ENCODE assay signal across 20 cellular contexts in genomic region chr6:42318485-42318884, GRCh38.
DNase-seq lines count a peak whose midpoint lies in the region; ATAC-seq, FAIRE-seq and TF ChIP-seq lines count a peak whose summit lies in the region.
"Had no signal": no experiment of that assay in that cellular context is flagged by ENCODE, and none has a peak within 500 bp of the region (broad histone marks: within the 10 kb centered on the region; RNA-seq: fewer than 3 reads in every experiment).

No MANE protein-coding gene starts in this region.

- no peaks in the 10 kb centered on the region for H3F3A ChIP-seq in MM.1S (ENCODE audit: insufficient read depth, low read length)

- TF ChIP-seq POLR2A in HepG2 (IDR thresholded peaks at IDR 0.05; ENCODE audit: insufficient read depth in 1 of 2, low read depth in 2 of 2, low read length in 2 of 2) = no peak
- TF ChIP-seq POLR2A in right lobe of liver (IDR thresholded peaks at IDR 0.05) = no peak
- no peak for TF ChIP-seq POLR2A in endothelial cell of umbilical vein (IDR thresholded peaks at IDR 0.05; ENCODE audit: low read depth, low read length)

- TF ChIP-seq CTCF in HepG2 (CRISPR knock-in tag; IDR thresholded peaks at IDR 0.05) = no peak
- TF ChIP-seq CTCF in right lobe of liver (IDR thresholded peaks at IDR 0.05) = no peak
- no peak for TF ChIP-seq CTCF in Panc1 (IDR thresholded peaks at IDR 0.05)
- no peak for TF ChIP-seq CTCF in endothelial cell of umbilical vein (IDR thresholded peaks at IDR 0.05; ENCODE audit: extremely low read depth in 1 of 2, insufficient read depth in 1 of 2, low read depth in 1 of 2, low read length in 2 of 2)
- no peak for TF ChIP-seq CTCF in MM.1S (IDR thresholded peaks at IDR 0.05; ENCODE audit: low read length)

- no TSS peak for BruUV-seq in HepG2 (replicated peaks; lab: Mats Ljungman, UMichigan)
- BruUV-seq in Panc1 (replicated peaks; lab: Mats Ljungman, UMichigan) = no TSS peak
- no TSS peak for BruUV-seq in endothelial cell of umbilical vein (replicated peaks; lab: Mats Ljungman, UMichigan)

- WGBS in HepG2 (ENCODE audit: low lambda C conversion rate) = 2% methylated on average over 2 of the region's 2 CpGs
- WGBS in right lobe of liver (ENCODE audit: insufficient coverage, low coverage, low lambda C conversion rate, missing lambda C conversion rate) = 56% methylated on average over 2 of the region's 2 CpGs

- H3K27me3 Mint-ChIP-seq in activated naive CD4-positive, alpha-beta T cell treated with anti-CD3 and anti-CD28 coated beads for 36 hours (ENCODE audit: low read depth) = no peaks in the 10 kb centered on the region

- peaks cover 45% of the 10 kb centered on the region for H3K4me1 Mint-ChIP-seq in activated naive CD4-positive, alpha-beta T cell treated with anti-CD3 and anti-CD28 coated beads for 36 hours (ENCODE audit: low read depth)

- no peak overlapping the region for H3K4me2 ChIP-seq in HepG2 (ENCODE audit: low read depth, low read length)
- H3K4me2 ChIP-seq in endothelial cell of umbilical vein (ENCODE audit: insufficient read depth, low read length) = no peak overlapping the region
- H3K4me2 ChIP-seq in MM.1S (ENCODE audit: low read depth, low read length) = no peak overlapping the region
- H3K4me2 ChIP-seq: GM23338 had no signal

- H3K4me1 ChIP-seq in HepG2 (ENCODE audit: insufficient read depth, low read length) (peaks cover 13% of the 10 kb centered on the region; the same call in 1 of the 2 replicates), right lobe of liver (no peaks in the 10 kb centered on the region), Panc1 (ENCODE audit: control insufficient read depth, insufficient read depth, low read length) (peaks cover 60% of the 10 kb centered on the region), endothelial cell of umbilical vein (ENCODE audit: control insufficient read depth, extremely low read depth, insufficient read depth, low read length) (peaks cover 21% of the 10 kb centered on the region), MM.1S (ENCODE audit: low read length) (no peaks in the 10 kb centered on the region)

- H3K9me1 ChIP-seq in endothelial cell of umbilical vein (replicated peaks; ENCODE audit: control insufficient read depth, extremely low read depth, insufficient read depth, low read length) = no peaks in the 10 kb centered on the region

- no peaks in the 10 kb centered on the region; the same call in 1 of the 2 replicates for H3K9me2 ChIP-seq in MM.1S (replicated peaks; ENCODE audit: insufficient read depth, low read length)

- H3K27me3 ChIP-seq in HepG2 (ENCODE audit: control insufficient read depth in 1 of 2, insufficient read depth in 2 of 2, low read length in 2 of 2) (peaks cover 4 to 13% of the 10 kb centered on the region in 2 experiments; a peak in 4 of 5 replicates), right lobe of liver (no peaks in the 10 kb centered on the region), Panc1 (ENCODE audit: control insufficient read depth, insufficient read depth, low read length) (no peaks in the 10 kb centered on the region), endothelial cell of umbilical vein (ENCODE audit: control insufficient read depth in 2 of 2, insufficient read depth in 2 of 2, low read length in 2 of 2) (no peaks in the 10 kb centered on the region), MM.1S (replicated peaks; ENCODE audit: insufficient read depth, low read length) (no peaks in the 10 kb centered on the region)
- H3K27me3 ChIP-seq: SJCRH30 had no signal

- H3K4me3 ChIP-seq in HepG2 (replicated peaks in 1 of 3; ENCODE audit: insufficient read depth in 1 of 3, low read depth in 2 of 3, low read length in 3 of 3) (no peak overlapping the region), right lobe of liver (no peak overlapping the region), Panc1 (ENCODE audit: low read depth in 2 of 2, low read length in 2 of 2) (no peak overlapping the region), endothelial cell of umbilical vein (replicated peaks in 1 of 3; ENCODE audit: insufficient read depth in 1 of 3, low read depth in 1 of 3, low read length in 3 of 3) (no peak overlapping the region), MM.1S (ENCODE audit: low read length) (no peak overlapping the region)
- H3K4me3 ChIP-seq: GM23338, SJCRH30 had no signal

- POLR2A ChIA-PET in HepG2 (lab: Yijun Ruan, JAX) (no interaction called here), Panc1 (lab: Charles Lee) (no interaction called here), endothelial cell of umbilical vein (lab: Charles Lee) (no interaction called here)

- no peaks in the 10 kb centered on the region for H3K9me3 Mint-ChIP-seq in activated naive CD4-positive, alpha-beta T cell treated with anti-CD3 and anti-CD28 coated beads for 36 hours
- H3K9me3 Mint-ChIP-seq: GM23338 had no signal

- dilution Hi-C loops in endothelial cell of umbilical vein (cut with MboI; ENCODE audit: extremely low pct_ligation_motif_present, low sequenced_read_pairs) = no loop called here

- in situ Hi-C loops in HepG2 (cut with HindIII; ENCODE audit: extremely low pct_ligation_motif_present, low pct_unique_long_range_greater_than_20kb) = no loop called here
- in situ Hi-C loops in Panc1 (cut with HindIII; ENCODE audit: low pct_unique_long_range_greater_than_20kb, low sequenced_read_pairs) = no loop called here

- ATAC-seq in HepG2 (no peak), right lobe of liver (no peak), Panc1 (no peak), HG03025 (IDR thresholded peaks at IDR 0.05; ENCODE audit: low FRiP score, unreplicated experiment) (no peak)
- ATAC-seq: GM23338, HCT116, PC-3 had no signal

- no peak overlapping the region for H2AFZ ChIP-seq in HepG2 (ENCODE audit: low read length)
- no peak overlapping the region for H2AFZ ChIP-seq in endothelial cell of umbilical vein (ENCODE audit: low read depth, low read length)
- H2AFZ ChIP-seq in MM.1S (ENCODE audit: low read length) = no peak overlapping the region
- H2AFZ ChIP-seq: GM23338 had no signal

- H3K9ac ChIP-seq in HepG2 (ENCODE audit: insufficient read depth, low read depth, low read length) = no peak overlapping the region
- no peak overlapping the region for H3K9ac ChIP-seq in endothelial cell of umbilical vein (replicated peaks; ENCODE audit: extremely low read depth, insufficient read depth, low read length)
- no peak overlapping the region for H3K9ac ChIP-seq in MM.1S (ENCODE audit: low read length)

- no peak for TF ChIP-seq EP300 in HepG2 (IDR thresholded peaks at IDR 0.05; ENCODE audit: low read depth in 2 of 2, low read length in 2 of 2)
- no peak for TF ChIP-seq EP300 in HepG2 (CRISPR knock-in tag; IDR thresholded peaks at IDR 0.05; ENCODE audit: borderline replicate concordance)

- H4K20me1 ChIP-seq in HepG2 (ENCODE audit: insufficient read depth, low read length) (no peaks in the 10 kb centered on the region), endothelial cell of umbilical vein (replicated peaks; ENCODE audit: control insufficient read depth, extremely low read depth, insufficient read depth, low read length) (no peaks in the 10 kb centered on the region), MM.1S (ENCODE audit: insufficient read depth, low read length) (no peaks in the 10 kb centered on the region)

- no peak overlapping the region for H3K4me3 Mint-ChIP-seq in activated naive CD4-positive, alpha-beta T cell treated with anti-CD3 and anti-CD28 coated beads for 36 hours
- H3K4me3 Mint-ChIP-seq: GM23338 had no signal

- TF ChIP-seq RAD21 in HepG2 (CRISPR knock-in tag; IDR thresholded peaks at IDR 0.05) = no peak

- no peaks in the 10 kb centered on the region for H3K36me3 Mint-ChIP-seq in activated naive CD4-positive, alpha-beta T cell treated with anti-CD3 and anti-CD28 coated beads for 36 hours (ENCODE audit: low read depth)

- H3K36me3 ChIP-seq in HepG2 (replicated peaks in 1 of 2; ENCODE audit: control insufficient read depth in 1 of 2, insufficient read depth in 2 of 2, low read length in 2 of 2) (no peaks in the 10 kb centered on the region), right lobe of liver (no peaks in the 10 kb centered on the region), Panc1 (ENCODE audit: control insufficient read depth, insufficient read depth, low read length) (no peaks in the 10 kb centered on the region), endothelial cell of umbilical vein (ENCODE audit: control insufficient read depth in 2 of 2, extremely low read depth in 1 of 2, insufficient read depth in 2 of 2, low read length in 2 of 2) (no peaks in the 10 kb centered on the region), MM.1S (replicated peaks; ENCODE audit: insufficient read depth, low read length) (no peaks in the 10 kb centered on the region)
- H3K36me3 ChIP-seq: SJCRH30 had no signal

- CTCF ChIA-PET in HepG2 (lab: Yijun Ruan, JAX; ENCODE audit: low intra/inter-chr PET ratio, low total read pairs) (no interaction called here), Panc1 (lab: Charles Lee) (interaction anchor here (0.6 kb wide), 1 partner anchor 213 kb away, joined by 3 read pairs; no protein-coding TSS in a partner anchor), endothelial cell of umbilical vein (lab: Charles Lee) (interaction anchor here (1.3 to 2.6 kb wide), 2 partner anchors 9 to 229 kb away, joined by 5 to 11 read pairs; no protein-coding TSS in a partner anchor)
- CTCF ChIA-PET in activated naive CD4-positive, alpha-beta T cell treated with anti-CD3 and anti-CD28 coated beads for 36 hours (lab: Charles Lee) = no interaction called here

- H3K27ac ChIP-seq in HepG2 (ENCODE audit: extremely low read length, insufficient read depth, low read length) (no peak overlapping the region), right lobe of liver (no peak overlapping the region), Panc1 (ENCODE audit: low read length) (peak overlapping the region; percentile 96), endothelial cell of umbilical vein (ENCODE audit: insufficient read depth, low read depth, low read length) (no peak overlapping the region), MM.1S (ENCODE audit: low read length) (no peak overlapping the region)
- H3K27ac ChIP-seq: SJCRH30 had no signal

- H3K27ac Mint-ChIP-seq in activated naive CD4-positive, alpha-beta T cell treated with anti-CD3 and anti-CD28 coated beads for 36 hours = no peak overlapping the region
- H3K27ac Mint-ChIP-seq: GM23338 had no signal

- H3K9me3 ChIP-seq in HepG2 (ENCODE audit: low read length) = no peaks in the 10 kb centered on the region
- no peaks in the 10 kb centered on the region for H3K9me3 ChIP-seq in right lobe of liver
- H3K9me3 ChIP-seq in Panc1 (ENCODE audit: control insufficient read depth, insufficient read depth, low read depth, low read length) = no peaks in the 10 kb centered on the region
- no peaks in the 10 kb centered on the region for H3K9me3 ChIP-seq in endothelial cell of umbilical vein (replicated peaks; ENCODE audit: control insufficient read depth, insufficient read depth, low read length)
- no peaks in the 10 kb centered on the region for H3K9me3 ChIP-seq in MM.1S (replicated peaks; ENCODE audit: insufficient read depth, low read length)
- H3K9me3 ChIP-seq: SJCRH30 had no signal

- FAIRE-seq in HepG2 (lab: Jason Lieb, UNC) = no peak
- peak; percentile 38 for FAIRE-seq in endothelial cell of umbilical vein (lab: Jason Lieb, UNC)

- no peaks in the 10 kb centered on the region for H3K79me2 ChIP-seq in HepG2 (ENCODE audit: insufficient read depth, low read length)
- no peaks in the 10 kb centered on the region for H3K79me2 ChIP-seq in endothelial cell of umbilical vein (ENCODE audit: control insufficient read depth, insufficient read depth, low read length)
- H3K79me2 ChIP-seq in MM.1S (ENCODE audit: low read length) = no peaks in the 10 kb centered on the region

- DNase-seq in HepG2 (ENCODE audit: low spot score) (no peak), right lobe of liver (no peak), Panc1 (ENCODE audit: low read depth, low spot score) (no peak), endothelial cell of umbilical vein (ENCODE audit: low read depth, low spot score) (no peak), MM.1S (no peak)
- no peak for DNase-seq in activated naive CD4-positive, alpha-beta T cell treated with anti-CD3 and anti-CD28 coated beads for 36 hours
- DNase-seq: ACHN, C1 segment of cervical spinal cord, DMS 273 treated with DMSO at 0.1 percent for 48 hours, GDM1, KG1, NCI-H1417, NCI-H187, NCI-H2107, NCI-H510A treated with DMSO at 0.1 percent for 48 hours, PC-3, SJCRH30 had no signal

- intact Hi-C loops in HepG2 (cut with micrococcal nuclease; ENCODE audit: unreplicated experiment) (no loop called here), right lobe of liver (cut with DNase I) (no loop called here), Panc1 (cut with micrococcal nuclease; ENCODE audit: unreplicated experiment) (loop anchor here (10.0 kb wide), 1 partner anchor 136 kb away; the partner anchor contains the start of gene TRERF1), endothelial cell of umbilical vein (cut with micrococcal nuclease) (no loop called here)
- intact Hi-C loops in activated naive CD4-positive, alpha-beta T cell treated with anti-CD3 and anti-CD28 coated beads for 36 hours (cut with micrococcal nuclease) = no loop called here

Comparison
In these comparisons a context has a peak if more than half of its experiments do, and no peak if none do; other contexts are left out.
1. CTCF ChIA-PET loops: an anchor here in Panc1 (0.6 kb wide) and endothelial cell of umbilical vein (1.3 to 2.6 kb wide); none called in HepG2 and activated naive CD4-positive, alpha-beta T cell treated with anti-CD3 and anti-CD28 coated beads for 36 hours.